Comparison of ENCODE assay signal across 1 cellular context in the genomic region with DNA sequence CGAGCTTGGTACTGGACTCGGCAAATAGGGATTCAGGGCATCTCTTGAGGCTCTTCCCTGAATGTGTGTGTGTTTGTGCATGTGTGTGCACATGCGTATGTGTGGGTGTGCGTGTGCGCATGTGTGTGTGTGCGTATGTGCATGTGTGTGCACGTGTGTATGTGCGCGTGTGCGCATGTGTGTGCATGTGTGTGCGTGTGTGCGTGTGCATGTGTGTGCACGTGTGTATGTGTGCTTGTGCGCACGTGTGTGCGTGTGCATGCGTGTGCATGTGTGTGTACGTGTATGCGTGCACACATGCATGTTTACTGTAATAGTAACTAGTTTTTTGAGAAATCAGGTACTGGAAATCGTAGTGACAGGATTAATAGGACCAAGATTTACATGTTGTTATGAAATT.
TF ChIP-seq lines count a peak whose summit lies in the region.

No MANE protein-coding gene starts in this region.

TF ChIP-seq in GM12878, 131 proteins besides CTCF, POLR2A, EP300 and RAD21:
- TF ChIP-seq BCL3 (IDR thresholded peaks at IDR 0.05; ENCODE audit: borderline replicate concordance, insufficient read depth, low read depth, low read length, poor library complexity, severe bottlenecking) = peak; percentile 75
- TF ChIP-seq, protein P1, sequence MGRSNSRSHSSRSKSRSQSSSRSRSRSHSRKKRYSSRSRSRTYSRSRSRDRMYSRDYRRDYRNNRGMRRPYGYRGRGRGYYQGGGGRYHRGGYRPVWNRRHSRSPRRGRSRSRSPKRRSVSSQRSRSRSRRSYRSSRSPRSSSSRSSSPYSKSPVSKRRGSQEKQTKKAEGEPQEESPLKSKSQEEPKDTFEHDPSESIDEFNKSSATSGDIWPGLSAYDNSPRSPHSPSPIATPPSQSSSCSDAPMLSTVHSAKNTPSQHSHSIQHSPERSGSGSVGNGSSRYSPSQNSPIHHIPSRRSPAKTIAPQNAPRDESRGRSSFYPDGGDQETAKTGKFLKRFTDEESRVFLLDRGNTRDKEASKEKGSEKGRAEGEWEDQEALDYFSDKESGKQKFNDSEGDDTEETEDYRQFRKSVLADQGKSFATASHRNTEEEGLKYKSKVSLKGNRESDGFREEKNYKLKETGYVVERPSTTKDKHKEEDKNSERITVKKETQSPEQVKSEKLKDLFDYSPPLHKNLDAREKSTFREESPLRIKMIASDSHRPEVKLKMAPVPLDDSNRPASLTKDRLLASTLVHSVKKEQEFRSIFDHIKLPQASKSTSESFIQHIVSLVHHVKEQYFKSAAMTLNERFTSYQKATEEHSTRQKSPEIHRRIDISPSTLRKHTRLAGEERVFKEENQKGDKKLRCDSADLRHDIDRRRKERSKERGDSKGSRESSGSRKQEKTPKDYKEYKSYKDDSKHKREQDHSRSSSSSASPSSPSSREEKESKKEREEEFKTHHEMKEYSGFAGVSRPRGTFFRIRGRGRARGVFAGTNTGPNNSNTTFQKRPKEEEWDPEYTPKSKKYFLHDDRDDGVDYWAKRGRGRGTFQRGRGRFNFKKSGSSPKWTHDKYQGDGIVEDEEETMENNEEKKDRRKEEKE (IDR thresholded peaks at IDR 0.05) = no peak
- no peak for TF ChIP-seq RFX5 (IDR thresholded peaks at IDR 0.05; ENCODE audit: low read depth, low read length)
- TF ChIP-seq EGR1 (IDR thresholded peaks at IDR 0.05; ENCODE audit: borderline replicate concordance in 1 of 2, low read depth in 2 of 2, low read length in 2 of 2) = no peak
